ENCODE assay signal across 18 cellular contexts in genomic region chr12:52005218-52005902, GRCh38. TPM values are rescaled to one million over a fixed set of nuclear protein-coding genes. Genes with fewer than 3 reads are reported as not detected.
DNase-seq lines count a peak whose midpoint lies in the region; ATAC-seq and TF ChIP-seq lines count a peak whose summit lies in the region.
"Had no signal": no experiment of that assay in that cellular context is flagged by ENCODE, and none has a peak within 500 bp of the region (broad histone marks: within the 10 kb centered on the region; RNA-seq: fewer than 3 reads in every experiment).

No MANE protein-coding gene starts in this region.

- H3K9ac ChIP-seq in OCI-LY3 (ENCODE audit: low read length): peak overlapping the region; percentile 40

- H3K36me3 ChIP-seq in CD8-positive, alpha-beta T cell (ENCODE audit: insufficient read depth, low read length): no peaks in the 10 kb centered on the region
- H3K36me3 ChIP-seq in OCI-LY3 (replicated peaks; ENCODE audit: low read depth, low read length) (no peaks in the 10 kb centered on the region), osteoblast (ENCODE audit: insufficient read depth, low read length) (no peaks in the 10 kb centered on the region), BE2C (no peaks in the 10 kb centered on the region)
- H3K36me3 ChIP-seq: prostate gland had no signal

- no peak overlapping the region for H3K27ac ChIP-seq in CD8-positive, alpha-beta T cell (ENCODE audit: low read depth, low read length)
- H3K27ac ChIP-seq in OCI-LY3 (ENCODE audit: low read length) (no peak overlapping the region), osteoblast (ENCODE audit: low read depth, low read length) (no peak overlapping the region), RWPE1 (no peak overlapping the region)
- H3K27ac ChIP-seq: PC-9 had no signal

- H3K4me3 Mint-ChIP-seq in CD8-positive, alpha-beta T cell: peak overlapping the region; percentile 83
- peak overlapping the region; percentile 92 for H3K4me3 Mint-ChIP-seq in glutamatergic neuron (ENCODE audit: unreplicated experiment)

- no peak for TF ChIP-seq CTCF in CD8-positive, alpha-beta T cell (IDR thresholded peaks at IDR 0.05)
- no peak for TF ChIP-seq CTCF in OCI-LY3 (IDR thresholded peaks at IDR 0.05; ENCODE audit: low read depth, low read length)
- no peak for TF ChIP-seq CTCF in glutamatergic neuron (IDR thresholded peaks at IDR 0.05; ENCODE audit: partially characterized antibody, unreplicated experiment)
- no peak for TF ChIP-seq CTCF in osteoblast (IDR thresholded peaks at IDR 0.05; ENCODE audit: extremely low read depth, low read depth, low read length)
- no peak for TF ChIP-seq CTCF in RWPE1 (conservative IDR thresholded peaks at IDR 0.05; ENCODE audit: low read depth)
- TF ChIP-seq CTCF in BE2C (IDR thresholded peaks at IDR 0.05; ENCODE audit: low read depth, low read length): no peak

- H3K4me1 Mint-ChIP-seq in CD8-positive, alpha-beta T cell (ENCODE audit: low read depth): peaks cover 18% of the 10 kb centered on the region
- H3K4me1 Mint-ChIP-seq in glutamatergic neuron (ENCODE audit: low read depth, unreplicated experiment): peaks cover 41% of the 10 kb centered on the region

- no peak for DNase-seq in CD8-positive, alpha-beta T cell
- DNase-seq in glutamatergic neuron (no peak), osteoblast (ENCODE audit: insufficient read length, low spot score, missing footprints) (peak; percentile 71), RWPE1 (ENCODE audit: low spot score) (no peak), BE2C (no peak)
- DNase-seq: activated CD4-positive, alpha-beta T cell treated with anti-CD3 and anti-CD28 coated beads, Interleukin-2, amount 50 U/mL, for 48 hours; DMS79 treated with DMSO at 0.1 percent for 48 hours; effector CD8-positive, alpha-beta T cell; kidney glomerular epithelial cell; NCI-H187 treated with DMSO at 0.1 percent for 48 hours; NCI-H510A treated with DMSO at 0.1 percent for 48 hours; PC-9; stimulated activated CD4-positive, alpha-beta T cell treated with anti-CD3 and anti-CD28 coated beads, Interleukin-12 subunit alpha, Interleukin-12 subunit beta, amount 100 ng/mL, for 4 hours had no signal

- H3K4me3 ChIP-seq in CD8-positive, alpha-beta T cell (ENCODE audit: low read depth, low read length): no peak overlapping the region
- H3K4me3 ChIP-seq in OCI-LY3 (ENCODE audit: low read length): peak overlapping the region; percentile 66
- H3K4me3 ChIP-seq in osteoblast (ENCODE audit: insufficient read depth, low read length): no peak overlapping the region
- H3K4me3 ChIP-seq in BE2C (ENCODE audit: low read depth, low read length): no peak overlapping the region
- H3K4me3 ChIP-seq: mucosa of descending colon, PC-9, prostate gland had no signal

- no peaks in the 10 kb centered on the region for H3K9me3 ChIP-seq in CD8-positive, alpha-beta T cell (ENCODE audit: low read length)
- H3K9me3 ChIP-seq in OCI-LY3 (ENCODE audit: insufficient read depth, low read length) (no peaks in the 10 kb centered on the region), osteoblast (ENCODE audit: low read depth, low read length) (no peaks in the 10 kb centered on the region), BE2C (no peaks in the 10 kb centered on the region)
- H3K9me3 ChIP-seq: mucosa of descending colon, prostate gland had no signal

- H2AFZ ChIP-seq in OCI-LY3 (ENCODE audit: low read depth, low read length): peak overlapping the region; percentile 22; the same call in 1 of the 2 replicates
- H2AFZ ChIP-seq in osteoblast (ENCODE audit: low read length): no peak overlapping the region
- H2AFZ ChIP-seq: PC-9 had no signal

- H4K20me1 ChIP-seq in OCI-LY3 (ENCODE audit: insufficient read depth, low read length): no peaks in the 10 kb centered on the region
- H4K20me1 ChIP-seq in osteoblast (ENCODE audit: insufficient read depth, low read length): peaks cover 3% of the 10 kb centered on the region

- no peaks in the 10 kb centered on the region for H3K27me3 ChIP-seq in CD8-positive, alpha-beta T cell (ENCODE audit: insufficient read depth, low read length)
- H3K27me3 ChIP-seq in OCI-LY3 (ENCODE audit: low read depth, low read length) (peaks cover 27% of the 10 kb centered on the region), osteoblast (ENCODE audit: insufficient read depth, low read length) (peaks cover 32% of the 10 kb centered on the region), BE2C (no peaks in the 10 kb centered on the region)

- peaks cover 20% of the 10 kb centered on the region for H3K4me1 ChIP-seq in CD8-positive, alpha-beta T cell (ENCODE audit: insufficient read depth, low read length)
- H3K4me1 ChIP-seq in OCI-LY3 (ENCODE audit: low read length): peaks cover 27% of the 10 kb centered on the region
- peaks cover under 1% of the 10 kb centered on the region for H3K4me1 ChIP-seq in osteoblast (ENCODE audit: insufficient read depth, low read length)
- peaks cover 19% of the 10 kb centered on the region for H3K4me1 ChIP-seq in BE2C

- H3K79me2 ChIP-seq in OCI-LY3 (ENCODE audit: low read length) (no peaks in the 10 kb centered on the region), osteoblast (ENCODE audit: insufficient read depth, low read length) (no peaks in the 10 kb centered on the region)

- intact Hi-C loops in CD8-positive, alpha-beta T cell (cut with DNase I, micrococcal nuclease): no loop called here

- no peaks in the 10 kb centered on the region for H3K27me3 Mint-ChIP-seq in CD8-positive, alpha-beta T cell (ENCODE audit: low read depth)
- H3K27me3 Mint-ChIP-seq in glutamatergic neuron (ENCODE audit: unreplicated experiment): peaks cover 12% of the 10 kb centered on the region

- POLR2A ChIA-PET in CD8-positive, alpha-beta T cell (lab: Charles Lee): interaction anchor here (2.3 to 8.3 kb wide), 2 partner anchors 12 to 17 kb away, joined by 10 to 92 read pairs; no protein-coding TSS in a partner anchor
- POLR2A ChIA-PET in RWPE1 (lab: Yijun Ruan, JAX; ENCODE audit: low non-redundant PET): no interaction called here

- H3K36me3 Mint-ChIP-seq in CD8-positive, alpha-beta T cell: peaks cover 4% of the 10 kb centered on the region
- H3K36me3 Mint-ChIP-seq in glutamatergic neuron (ENCODE audit: unreplicated experiment): peaks cover 4% of the 10 kb centered on the region

- no peaks in the 10 kb centered on the region for H3K9me3 Mint-ChIP-seq in CD8-positive, alpha-beta T cell
- peaks cover 11% of the 10 kb centered on the region for H3K9me3 Mint-ChIP-seq in glutamatergic neuron (ENCODE audit: unreplicated experiment)

- no peak for ATAC-seq in CD8-positive, alpha-beta T cell
- no peak for ATAC-seq in HG03469 (IDR thresholded peaks at IDR 0.05; ENCODE audit: unreplicated experiment)

- peak overlapping the region; percentile 74 for H3K4me2 ChIP-seq in OCI-LY3 (ENCODE audit: low read length)
- no peak overlapping the region for H3K4me2 ChIP-seq in osteoblast (ENCODE audit: insufficient read depth, low read length)
- H3K4me2 ChIP-seq: PC-9 had no signal

- CTCF ChIA-PET in CD8-positive, alpha-beta T cell (lab: Charles Lee): interaction anchor here (1.4 to 55.1 kb wide), 4 partner anchors 2 to 77 kb away, joined by 4 to 1615 read pairs (median 810); partner anchors contain the start of gene TAMALIN
- CTCF ChIA-PET in RWPE1 (lab: Yijun Ruan, JAX): interaction anchor here (0.7 to 4.9 kb wide), 5 partner anchors 12 to 38 kb away, joined by 3 to 75 read pairs (median 5); no protein-coding TSS in a partner anchor

- H3K27ac Mint-ChIP-seq in CD8-positive, alpha-beta T cell: peak overlapping the region; percentile 15
- H3K27ac Mint-ChIP-seq in glutamatergic neuron (ENCODE audit: unreplicated experiment): peak overlapping the region; percentile 64

RNA-seq across cellular contexts. Expression of gene TAMALIN, which starts 1.4 kb away (rescaled TPM):
- total RNA-seq in CD8-positive, alpha-beta T cell: 100 to 1,000 TPM; 603 to 632 TPM
- total RNA-seq in glutamatergic neuron (ENCODE audit: unreplicated experiment) (31.3 TPM), osteoblast (4.7 and 6.5 TPM in 2 replicates)
- polyA plus RNA-seq in BE2C (2012; ENCODE audit: insufficient read depth, insufficient read length, low read depth): 37.0 TPM
- total RNA-seq: MCF 10A, PC-9 had no signal

RNA-seq across cellular contexts. Expression of gene NR4A1, which starts 45.9 kb away (rescaled TPM):
- total RNA-seq in CD8-positive, alpha-beta T cell: 10 to 100 TPM; 59.7 to 60.0 TPM
- total RNA-seq in glutamatergic neuron (ENCODE audit: unreplicated experiment) (8.5 TPM), osteoblast (3.3 and 3.5 TPM in 2 replicates)
- 69.7 TPM for polyA plus RNA-seq in BE2C (2012; ENCODE audit: insufficient read depth, insufficient read length, low read depth)

RNA-seq across cellular contexts. Expression of gene ACVR1B, which starts 53.9 kb away (rescaled TPM):
- total RNA-seq in CD8-positive, alpha-beta T cell: 10 to 100 TPM; 12.0 to 13.7 TPM
- 50.2 TPM for total RNA-seq in glutamatergic neuron (ENCODE audit: unreplicated experiment)
- 10.5 and 13.0 TPM in 2 replicates for total RNA-seq in osteoblast
- 82.0 TPM for polyA plus RNA-seq in BE2C (2012; ENCODE audit: insufficient read depth, insufficient read length, low read depth)

Comparison
In these comparisons a context has a peak if more than half of its experiments do, and no peak if none do; other contexts are left out.
1. RNA of gene TAMALIN, which starts 1.4 kb away (total RNA-seq): 603 to 632 TPM in CD8-positive, alpha-beta T cell; 31.3 TPM in glutamatergic neuron (single experiment) and 4.7 to 6.5 TPM in osteoblast; every median in the first group is over 10 times any median in the second.